ENCODE assay signal across 8 cellular contexts in genomic region chr16:18969050-18969854, GRCh38. TPM values are rescaled to one million over a fixed set of nuclear protein-coding genes. Genes with fewer than 3 reads are reported as not detected.
DNase-seq lines count a peak whose midpoint lies in the region; ATAC-seq, FAIRE-seq and TF ChIP-seq lines count a peak whose summit lies in the region.

No MANE protein-coding gene starts in this region.

- H3K4me3 Mint-ChIP-seq in activated CD4-positive, alpha-beta T cell treated with anti-CD3 and anti-CD28 coated beads for 36 hours = no peak overlapping the region
- peak overlapping the region; percentile 67 for H3K4me3 Mint-ChIP-seq in chondrocyte (ENCODE audit: unreplicated experiment)

- peak overlapping the region; percentile 16 for H3K27ac Mint-ChIP-seq in activated CD4-positive, alpha-beta T cell treated with anti-CD3 and anti-CD28 coated beads for 36 hours
- no peak overlapping the region for H3K27ac Mint-ChIP-seq in chondrocyte (ENCODE audit: unreplicated experiment)

- no peaks in the 10 kb centered on the region for H3K27me3 Mint-ChIP-seq in activated CD4-positive, alpha-beta T cell treated with anti-CD3 and anti-CD28 coated beads for 36 hours
- no peaks in the 10 kb centered on the region for H3K27me3 Mint-ChIP-seq in chondrocyte (ENCODE audit: low read depth)

- peak; percentile 87 for DNase-seq in AG08396 (ENCODE audit: low spot score)
- peak; percentile 73 for DNase-seq in H54 (ENCODE audit: insufficient read length, low spot score)
- peak; percentile 90 for DNase-seq in NCI-H345 (lab: John Stamatoyannopoulos, UW)
- DNase-seq in activated CD4-positive, alpha-beta T cell treated with anti-CD3 and anti-CD28 coated beads for 36 hours = peak; percentile 89
- DNase-seq in chondrocyte (ENCODE audit: low spot score) = no peak
- peak; percentile 79 to 95 for DNase-seq in left lung
- DNase-seq in stimulated activated CD4-positive, alpha-beta T cell treated with anti-CD3 and anti-CD28 coated beads, Interleukin-2, amount 100 ng/mL, for 24 hours = peak; percentile 84 to 85

- no peak for FAIRE-seq in H54 (lab: Jason Lieb, UNC)

- no peaks in the 10 kb centered on the region for H3K36me3 Mint-ChIP-seq in activated CD4-positive, alpha-beta T cell treated with anti-CD3 and anti-CD28 coated beads for 36 hours (ENCODE audit: low read depth)
- no peaks in the 10 kb centered on the region for H3K36me3 Mint-ChIP-seq in chondrocyte (ENCODE audit: low read depth)

- H3K4me1 ChIP-seq in left lung = peaks cover 0 to 5% of the 10 kb centered on the region in 2 donors

- H3K9me3 ChIP-seq in left lung = no peaks in the 10 kb centered on the region

- TF ChIP-seq POLR2A in H54 (IDR thresholded peaks at IDR 0.05; ENCODE audit: low read depth, low read length) = no peak

- ATAC-seq in activated CD4-positive, alpha-beta T cell treated with anti-CD3 and anti-CD28 coated beads for 36 hours = peak; percentile 94
- peak; percentile 99 for ATAC-seq in left lung
- ATAC-seq in GM21737 (IDR thresholded peaks at IDR 0.05; ENCODE audit: unreplicated experiment) = no peak

- no peaks in the 10 kb centered on the region for H3K27me3 ChIP-seq in left lung

- TF ChIP-seq CTCF in chondrocyte (IDR thresholded peaks at IDR 0.05) (peak; percentile 99), left lung (IDR thresholded peaks at IDR 0.05) (peak; percentile 92 to 93)

- intact Hi-C loops in activated CD4-positive, alpha-beta T cell treated with anti-CD3 and anti-CD28 coated beads for 36 hours (cut with DNase I, micrococcal nuclease) = loop anchor here (1.0 to 10.0 kb wide), 3 partner anchors 22 to 168 kb away; partner anchors contain the start of gene ARL6IP1 (in 2 of the 2)
- intact Hi-C loops in left lung (cut with DNase I) = no loop called here

- H3K9me3 Mint-ChIP-seq in activated CD4-positive, alpha-beta T cell treated with anti-CD3 and anti-CD28 coated beads for 36 hours (ENCODE audit: low read depth) = no peaks in the 10 kb centered on the region
- no peaks in the 10 kb centered on the region for H3K9me3 Mint-ChIP-seq in chondrocyte (ENCODE audit: low read depth)

- H3K27ac ChIP-seq in left lung = no peak overlapping the region

- CTCF ChIA-PET in activated CD4-positive, alpha-beta T cell treated with anti-CD3 and anti-CD28 coated beads for 36 hours (lab: Charles Lee) = interaction anchor here (0.5 to 1.1 kb wide), 6 partner anchors 12 to 186 kb away, joined by 3 to 7 read pairs (median 3); no protein-coding TSS in a partner anchor

- H3K4me3 ChIP-seq in left lung = no peak overlapping the region

- no peaks in the 10 kb centered on the region for H3K36me3 ChIP-seq in left lung

- H3K4me1 Mint-ChIP-seq in activated CD4-positive, alpha-beta T cell treated with anti-CD3 and anti-CD28 coated beads for 36 hours = peaks cover 6% of the 10 kb centered on the region
- H3K4me1 Mint-ChIP-seq in chondrocyte (ENCODE audit: low read depth) = peaks cover 5% of the 10 kb centered on the region

- POLR2A ChIA-PET in activated CD4-positive, alpha-beta T cell treated with anti-CD3 and anti-CD28 coated beads for 36 hours (lab: Charles Lee) = interaction anchor here (0.6 kb wide), 1 partner anchor 11 kb away, joined by 3 read pairs; no protein-coding TSS in a partner anchor

RNA-seq across cellular contexts. Expression of gene TMC7, which starts 14.5 kb away (rescaled TPM):
- not detected for total RNA-seq in activated CD4-positive, alpha-beta T cell treated with anti-CD3 and anti-CD28 coated beads for 36 hours
- total RNA-seq in chondrocyte (1.2 to 1.8 TPM (median 1.6 TPM) in 3 replicates), left lung (1 to 10 TPM; 5.2 to 9.7 TPM)

RNA-seq across cellular contexts. Expression of gene SMG1, which starts 43.0 kb away (rescaled TPM):
- 100 to 1,000 TPM in 1 of 2 experiments, 10 to 100 TPM in 1; 82.2 to 101 TPM for total RNA-seq in activated CD4-positive, alpha-beta T cell treated with anti-CD3 and anti-CD28 coated beads for 36 hours
- total RNA-seq in chondrocyte = 61.3 to 69.6 TPM (median 65.8 TPM) in 3 replicates
- 10 to 100 TPM; 60.0 to 78.6 TPM for total RNA-seq in left lung

Comparison
In these comparisons a context has a peak if more than half of its experiments do, and no peak if none do; other contexts are left out.
1. intact Hi-C loops: an anchor here in activated CD4-positive, alpha-beta T cell treated with anti-CD3 and anti-CD28 coated beads for 36 hours (1.0 to 10.0 kb wide); none called in left lung.